ENCODE assay signal across 7 cellular contexts in the genomic region with DNA sequence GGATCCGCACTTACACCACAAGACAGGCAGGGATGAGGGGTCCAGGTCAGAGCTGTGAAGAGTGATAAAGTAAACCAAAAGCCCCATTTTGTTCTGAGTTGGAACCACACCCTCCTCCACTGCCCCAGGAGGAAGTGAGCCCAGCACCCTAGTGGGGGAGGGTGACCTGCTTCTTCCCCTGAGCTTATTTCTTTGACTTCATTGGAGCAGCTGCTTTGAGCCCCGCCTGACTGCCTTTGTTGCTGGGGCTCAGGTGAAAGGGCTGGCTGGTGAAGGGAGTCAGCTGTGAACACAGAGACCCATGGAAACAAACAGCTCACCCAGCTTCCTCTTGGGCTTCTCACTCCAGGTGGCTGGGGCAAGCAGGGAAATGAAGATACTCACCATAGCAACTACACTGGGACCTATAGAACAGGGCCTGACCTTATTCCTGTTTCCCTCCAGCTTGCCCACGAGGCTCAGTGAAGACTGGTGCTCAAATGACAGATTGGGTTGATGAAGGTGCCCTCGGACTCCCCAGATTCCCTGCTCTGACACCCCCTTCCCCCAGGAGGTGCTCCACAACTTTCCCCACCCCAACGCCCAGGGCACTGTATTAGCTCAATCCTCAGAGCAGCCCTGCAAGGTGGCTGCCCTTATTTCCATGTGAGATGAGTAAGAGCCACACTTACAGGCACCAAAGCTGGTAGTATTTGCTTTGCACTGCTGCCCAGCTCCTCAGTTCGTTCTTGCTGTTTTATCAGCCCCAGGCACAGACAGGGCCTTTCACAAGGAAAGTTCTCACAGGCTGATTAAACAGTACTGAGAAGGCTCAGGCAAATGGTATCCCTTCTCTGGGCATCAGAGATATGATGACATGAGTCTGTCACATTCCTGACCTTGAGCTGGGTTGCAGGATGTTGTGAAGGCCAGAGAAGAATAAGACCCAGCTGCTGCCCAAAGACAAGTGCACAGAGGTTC. TPM values are rescaled to one million over a fixed set of nuclear protein-coding genes. Genes with fewer than 3 reads are reported as not detected.
DNase-seq lines count a peak whose midpoint lies in the region; ATAC-seq and TF ChIP-seq lines count a peak whose summit lies in the region.

No MANE protein-coding gene starts in this region.

- peak overlapping the region in 16 of 21 experiments; percentile 16 to 96 (median 82) for H3K27ac ChIP-seq in skin epidermis

- no peak for TF ChIP-seq CTCF in glutamatergic neuron (IDR thresholded peaks at IDR 0.05; ENCODE audit: partially characterized antibody, unreplicated experiment)

- peaks cover 11% of the 10 kb centered on the region for H3K27me3 Mint-ChIP-seq in glutamatergic neuron (ENCODE audit: unreplicated experiment)

- ATAC-seq in HG02884 (IDR thresholded peaks at IDR 0.05; ENCODE audit: unreplicated experiment), result peak; percentile 46

- peaks cover 14% of the 10 kb centered on the region for H3K9me3 Mint-ChIP-seq in glutamatergic neuron (ENCODE audit: unreplicated experiment)

- H3K36me3 Mint-ChIP-seq in glutamatergic neuron (ENCODE audit: unreplicated experiment), result peaks cover 7% of the 10 kb centered on the region

- peaks cover 33% of the 10 kb centered on the region for H3K4me1 Mint-ChIP-seq in glutamatergic neuron (ENCODE audit: low read depth, unreplicated experiment)

- DNase-seq in NCI-H526 treated with DMSO at 0.1 percent for 48 hours (lab: John Stamatoyannopoulos, UW), result peak; percentile 70
- peak; percentile 70 for DNase-seq in activated CD8-positive, alpha-beta memory T cell treated with anti-CD3 and anti-CD28 coated beads, Interleukin-2, amount 50 U/mL, for 4 hours
- no peak for DNase-seq in glutamatergic neuron
- no peak for DNase-seq in dedifferentiated amniotic fluid mesenchymal stem cell (ENCODE audit: extremely low spot score)

- TF ChIP-seq POLR2A in GM18526 (IDR thresholded peaks at IDR 0.05; ENCODE audit: extremely low read depth, insufficient read length), result peak; percentile 25

- H3K27ac Mint-ChIP-seq in glutamatergic neuron (ENCODE audit: unreplicated experiment), result peak overlapping the region; percentile 59

- peak overlapping the region; percentile 42 to 69 (median 55) for H3K4me3 ChIP-seq in skin epidermis

- peak overlapping the region; percentile 96 for H3K4me3 Mint-ChIP-seq in glutamatergic neuron (ENCODE audit: unreplicated experiment)

RNA-seq across cellular contexts. Expression of a gene that starts 2.4 kb away (rescaled TPM):
- 91.1 TPM for total RNA-seq in glutamatergic neuron (ENCODE audit: unreplicated experiment)

RNA-seq across cellular contexts. Expression of a gene that starts 28.6 kb away (rescaled TPM):
- 7.6 TPM for total RNA-seq in glutamatergic neuron (ENCODE audit: unreplicated experiment)

RNA-seq across cellular contexts. Expression of a gene that starts 29.5 kb away (rescaled TPM):
- total RNA-seq in glutamatergic neuron (ENCODE audit: unreplicated experiment), result not detected

Comparison
In these comparisons a context has a peak if more than half of its experiments do, and no peak if none do; other contexts are left out.
1. DNase-seq: peak in NCI-H526 treated with DMSO at 0.1 percent for 48 hours (single experiment) and activated CD8-positive, alpha-beta memory T cell treated with anti-CD3 and anti-CD28 coated beads, Interleukin-2, amount 50 U/mL, for 4 hours (single experiment); none in glutamatergic neuron (single experiment) and dedifferentiated amniotic fluid mesenchymal stem cell (single experiment).